In genomic region chr7:66844552-66845381, GRCh38 we compare ENCODE assay signal across 1 cellular context.
TF ChIP-seq lines count a peak whose summit lies in the region.

No MANE protein-coding gene starts in this region.

TF ChIP-seq in HEK293, 187 proteins besides CTCF, POLR2A, EP300 and RAD21 (continued from another document):
- TF ChIP-seq TSHZ1 (tag by site-specific recombination; IDR thresholded peaks at IDR 0.05; ENCODE audit: borderline replicate concordance) = no peak
- no peak for TF ChIP-seq BCL6B (tag by site-specific recombination; IDR thresholded peaks at IDR 0.05)
- no peak for TF ChIP-seq SCRT1 (tag by site-specific recombination; IDR thresholded peaks at IDR 0.05; ENCODE audit: borderline replicate concordance)
- TF ChIP-seq ZXDB (tag by site-specific recombination; IDR thresholded peaks at IDR 0.05) = peak; percentile 72
- TF ChIP-seq ZNF792 (tag by site-specific recombination; IDR thresholded peaks at IDR 0.05) = no peak
- peak; percentile 86 for TF ChIP-seq KLF8 (tag by site-specific recombination; IDR thresholded peaks at IDR 0.05)
- TF ChIP-seq KLF16 (tag by site-specific recombination; IDR thresholded peaks at IDR 0.05) = peak; percentile 86
- TF ChIP-seq ZNF623 (tag by site-specific recombination; IDR thresholded peaks at IDR 0.05) = no peak
- TF ChIP-seq GLI2 (tag by site-specific recombination; IDR thresholded peaks at IDR 0.05; ENCODE audit: borderline replicate concordance, low read depth) = no peak
- peak; percentile 35; the same call in 1 of the 2 replicates for TF ChIP-seq ZNF76 (tag by site-specific recombination; IDR thresholded peaks at IDR 0.05; ENCODE audit: borderline replicate concordance, low read depth)
- peak; percentile 100 for TF ChIP-seq ZNF629 (tag by site-specific recombination; IDR thresholded peaks at IDR 0.05)
- no peak for TF ChIP-seq ZNF514 (tag by site-specific recombination; IDR thresholded peaks at IDR 0.05)
- peak; percentile 77 for TF ChIP-seq KLF1 (tag by site-specific recombination; IDR thresholded peaks at IDR 0.05)
- peak; percentile 56; the same call in 1 of the 2 replicates for TF ChIP-seq KLF17 (tag by site-specific recombination; IDR thresholded peaks at IDR 0.05)
- no peak for TF ChIP-seq ZNF266 (tag by site-specific recombination; IDR thresholded peaks at IDR 0.05; ENCODE audit: low read depth)
- peak; percentile 99 for TF ChIP-seq KLF10 (tag by site-specific recombination; IDR thresholded peaks at IDR 0.05)
- TF ChIP-seq ZSCAN4 (tag by site-specific recombination; IDR thresholded peaks at IDR 0.05) = no peak
- no peak for TF ChIP-seq KLF7 (tag by site-specific recombination; IDR thresholded peaks at IDR 0.05; ENCODE audit: borderline replicate concordance)
- TF ChIP-seq ZFP41 (tag by site-specific recombination; IDR thresholded peaks at IDR 0.05; ENCODE audit: borderline replicate concordance) = no peak
- TF ChIP-seq ZNF155 (tag by site-specific recombination; IDR thresholded peaks at IDR 0.05) = no peak
- no peak for TF ChIP-seq PRDM2 (tag by site-specific recombination; IDR thresholded peaks at IDR 0.05; ENCODE audit: borderline replicate concordance)
- TF ChIP-seq ZBTB7A (tag by site-specific recombination; IDR thresholded peaks at IDR 0.05; ENCODE audit: low read depth) = no peak
- no peak for TF ChIP-seq ZFP3 (tag by site-specific recombination; IDR thresholded peaks at IDR 0.05; ENCODE audit: low read depth)
- TF ChIP-seq ZNF114 (tag by site-specific recombination; IDR thresholded peaks at IDR 0.05) = no peak
